ENCODE assay signal across 9 cellular contexts in genomic region chr6:113690255-113690956, GRCh38.
DNase-seq lines count a peak whose midpoint lies in the region; ATAC-seq, FAIRE-seq and TF ChIP-seq lines count a peak whose summit lies in the region.
"Had no signal": no experiment of that assay in that cellular context is flagged by ENCODE, and none has a peak within 500 bp of the region (broad histone marks: within the 10 kb centered on the region; RNA-seq: fewer than 3 reads in every experiment).

No MANE protein-coding gene starts in this region.

- no peak overlapping the region for H3K4me3 ChIP-seq in GM12878

- in situ Hi-C loops in GM12878 (cut with MboI): no loop called here

- H3K4me2 ChIP-seq in GM12878 (ENCODE audit: control insufficient read depth, insufficient read depth): no peak overlapping the region

- SMC1A ChIA-PET in GM12878 (lab: Charles Lee; ENCODE audit: uncharacterized antibody, unreplicated experiment): interaction anchor here (0.6 to 7.6 kb wide), 9 partner anchors 19 to 189 kb away, joined by 3 to 55 read pairs (median 3); no protein-coding TSS in a partner anchor

- peaks cover 3% of the 10 kb centered on the region for H3K9me3 Mint-ChIP-seq in stimulated activated memory B cell treated with anti-CD40 and anti-IgM and Interleukin-4, amounts not matched to agents 10 μg/mL and 1 μg/mL and 100 μg/mL, for 72 hours
- H3K9me3 Mint-ChIP-seq: dendritic cell treated with granulocyte-macrophage colony-stimulating factor and Interleukin-4, amounts not matched to agents 40 ng/mL and 50 ng/mL, for 4 days had no signal

- TF ChIP-seq CTCF in GM20000 (IDR thresholded peaks at IDR 0.05; ENCODE audit: extremely low read depth, missing control alignments): no peak
- no peak for TF ChIP-seq CTCF in GM12878 (IDR thresholded peaks at IDR 0.05 in 2 of 3, conservative IDR thresholded peaks at IDR 0.05 in 1 of 3; ENCODE audit: control insufficient read depth in 2 of 3, extremely low read depth in 1 of 3, insufficient read depth in 1 of 3, low read depth in 3 of 3, low read length in 3 of 3)

- peak; percentile 89 for ATAC-seq in GM12878
- peak; percentile 81 for ATAC-seq in stimulated activated memory B cell treated with anti-CD40 and anti-IgM and Interleukin-4, amounts not matched to agents 10 μg/mL and 1 μg/mL and 100 μg/mL, for 72 hours

- no peaks in the 10 kb centered on the region for H3K27me3 ChIP-seq in GM12878 (replicated peaks in 1 of 2; ENCODE audit: control insufficient read depth in 2 of 2, insufficient read depth in 2 of 2, low read length in 1 of 2)

- TF ChIP-seq EP300 in GM12878 (IDR thresholded peaks at IDR 0.05; ENCODE audit: borderline replicate concordance in 1 of 2, control insufficient read depth in 1 of 2, low read depth in 2 of 2, low read length in 2 of 2): 0 out of 4 replicates have a peak, but pooled peaks of 1 of the 2 experiments have one; percentile 30

- H3K4me3 Mint-ChIP-seq in stimulated activated memory B cell treated with anti-CD40 and anti-IgM and Interleukin-4, amounts not matched to agents 10 μg/mL and 1 μg/mL and 100 μg/mL, for 72 hours: no peak overlapping the region
- H3K4me3 Mint-ChIP-seq: dendritic cell treated with granulocyte-macrophage colony-stimulating factor and Interleukin-4, amounts not matched to agents 40 ng/mL and 50 ng/mL, for 4 days had no signal

- DNase-seq in COLO668 (lab: John Stamatoyannopoulos, UW; ENCODE audit: unreplicated experiment) (peak; percentile 45), GM20000 (ENCODE audit: low spot score) (peak; percentile 25), HS-27A (ENCODE audit: low read depth) (peak; percentile 73), GM12878 (ENCODE audit: low read depth, low spot score) (peak; percentile 34), anterior cingulate cortex (lab: John Stamatoyannopoulos, UW) (no peak)
- no peak for DNase-seq in stimulated activated CD4-positive, alpha-beta T cell treated with anti-CD3 and anti-CD28 coated beads, Interleukin-2, amount 100 ng/mL, for 48 hours
- no peak for DNase-seq in activated CD8-positive, alpha-beta memory T cell treated with anti-CD3 and anti-CD28 coated beads for 24 hours

- no peaks in the 10 kb centered on the region for H3K36me3 ChIP-seq in GM12878 (ENCODE audit: control insufficient read depth in 2 of 2, insufficient read depth in 2 of 2, low read length in 1 of 2)

- no peaks in the 10 kb centered on the region for H4K20me1 ChIP-seq in GM12878 (ENCODE audit: control insufficient read depth, insufficient read depth)

- H3K27ac ChIP-seq in GM12878 (ENCODE audit: control insufficient read depth, insufficient read depth): no peak overlapping the region

- RAD21 ChIA-PET in GM12878 (lab: Charles Lee; ENCODE audit: unreplicated experiment): interaction anchor here (1.2 to 1.6 kb wide), 4 partner anchors 44 to 189 kb away, joined by 3 to 6 read pairs (median 5); no protein-coding TSS in a partner anchor

- no peak overlapping the region for H3K9ac ChIP-seq in GM12878 (ENCODE audit: control insufficient read depth, insufficient read depth, low read length)

- peak; percentile 52 for FAIRE-seq in GM12878 (lab: Jason Lieb, UNC)

- POLR2A ChIA-PET in GM12878 (lab: Charles Lee): interaction anchor here (1.2 kb wide), 1 partner anchor 14 kb away, joined by 3 read pairs; no protein-coding TSS in a partner anchor

- H3K36me3 Mint-ChIP-seq in stimulated activated memory B cell treated with anti-CD40 and anti-IgM and Interleukin-4, amounts not matched to agents 10 μg/mL and 1 μg/mL and 100 μg/mL, for 72 hours: no peaks in the 10 kb centered on the region

- 95% methylated on average over 1 of the region's 3 CpGs for WGBS in GM12878 (ENCODE audit: insufficient coverage, insufficient replicate concordance, low lambda C conversion rate, missing lambda C conversion rate)

- TF ChIP-seq RAD21 in GM12878 (IDR thresholded peaks at IDR 0.05; ENCODE audit: insufficient read depth, low read depth, low read length): no peak

- no peaks in the 10 kb centered on the region for H3K9me3 ChIP-seq in GM12878 (replicated peaks; ENCODE audit: control insufficient read depth, insufficient read depth, low read length)

- CTCF ChIA-PET in GM12878 (lab: Yijun Ruan, JAX): interaction anchor here (0.9 to 1.9 kb wide), 6 partner anchors 21 to 189 kb away, joined by 3 to 7 read pairs (median 3); no protein-coding TSS in a partner anchor

- H3K27ac Mint-ChIP-seq in stimulated activated memory B cell treated with anti-CD40 and anti-IgM and Interleukin-4, amounts not matched to agents 10 μg/mL and 1 μg/mL and 100 μg/mL, for 72 hours: peak overlapping the region; percentile 81
- H3K27ac Mint-ChIP-seq: dendritic cell treated with granulocyte-macrophage colony-stimulating factor and Interleukin-4, amounts not matched to agents 40 ng/mL and 50 ng/mL, for 4 days had no signal

- H3K4me1 Mint-ChIP-seq in stimulated activated memory B cell treated with anti-CD40 and anti-IgM and Interleukin-4, amounts not matched to agents 10 μg/mL and 1 μg/mL and 100 μg/mL, for 72 hours: peaks cover 27% of the 10 kb centered on the region

- intact Hi-C loops in GM12878 (cut with micrococcal nuclease; ENCODE audit: unreplicated experiment): no loop called here

- H3K27me3 Mint-ChIP-seq in stimulated activated memory B cell treated with anti-CD40 and anti-IgM and Interleukin-4, amounts not matched to agents 10 μg/mL and 1 μg/mL and 100 μg/mL, for 72 hours: no peaks in the 10 kb centered on the region
- H3K27me3 Mint-ChIP-seq: dendritic cell treated with granulocyte-macrophage colony-stimulating factor and Interleukin-4, amounts not matched to agents 40 ng/mL and 50 ng/mL, for 4 days had no signal

- no peaks in the 10 kb centered on the region for H3K4me1 ChIP-seq in GM12878 (ENCODE audit: control insufficient read depth, insufficient read depth, low read length)

- no peaks in the 10 kb centered on the region for H3K79me2 ChIP-seq in GM12878 (ENCODE audit: control insufficient read depth, insufficient read depth, low read length)

- no peak for TF ChIP-seq POLR2A in GM12878 (IDR thresholded peaks at IDR 0.05; ENCODE audit: low read depth, low read length)

- BruUV-seq in GM12878 (replicated peaks; lab: Mats Ljungman, UMichigan): no TSS peak

- H2AFZ ChIP-seq in GM12878 (ENCODE audit: control insufficient read depth, low read depth, low read length): no peak overlapping the region

TF ChIP-seq in GM12878, 131 proteins besides CTCF, POLR2A, EP300 and RAD21 (continues in another document):
- peak; percentile 77 for TF ChIP-seq ATF2 (IDR thresholded peaks at IDR 0.05; ENCODE audit: low read length)
- TF ChIP-seq HSF1 (IDR thresholded peaks at IDR 0.05; ENCODE audit: low read depth, low read length): no peak
- TF ChIP-seq KLF5 (IDR thresholded peaks at IDR 0.05; ENCODE audit: partially characterized antibody): no peak
- no peak for TF ChIP-seq REST (IDR thresholded peaks at IDR 0.05; ENCODE audit: low read depth, low read length)
- no peak for TF ChIP-seq CBX3 (IDR thresholded peaks at IDR 0.05; ENCODE audit: borderline replicate concordance, low read depth)
- TF ChIP-seq KDM1A (IDR thresholded peaks at IDR 0.05; ENCODE audit: borderline replicate concordance): no peak
- no peak for TF ChIP-seq NR2F1 (conservative IDR thresholded peaks at IDR 0.05)

Comparison
In these comparisons a context has a peak if more than half of its experiments do, and no peak if none do; other contexts are left out.
1. DNase-seq: peak in COLO668 (single experiment), GM20000 (single experiment), HS-27A (single experiment) and GM12878 (single experiment); none in anterior cingulate cortex (0 of 58), stimulated activated CD4-positive, alpha-beta T cell treated with anti-CD3 and anti-CD28 coated beads, Interleukin-2, amount 100 ng/mL, for 48 hours (0 of 2) and activated CD8-positive, alpha-beta memory T cell treated with anti-CD3 and anti-CD28 coated beads for 24 hours (single experiment).